In genomic region chr12:104510145-104510872, GRCh38 we compare ENCODE assay signal across 1 cellular context.
TF ChIP-seq lines count a peak whose summit lies in the region.

No MANE protein-coding gene starts in this region.

TF ChIP-seq in K562, 482 proteins besides CTCF, POLR2A, EP300 and RAD21 (continued from another document and continues in another):
- TF ChIP-seq ELK3 (CRISPR knock-in tag; IDR thresholded peaks at IDR 0.05), result no peak
- 0 out of 2 replicates have a peak, but pooled peaks have one; percentile 33 for TF ChIP-seq NFRKB (IDR thresholded peaks at IDR 0.05; ENCODE audit: low read depth)
- TF ChIP-seq CBFA2T3 (IDR thresholded peaks at IDR 0.05), result peak; percentile 78
- no peak for TF ChIP-seq YY1 (IDR thresholded peaks at IDR 0.05; ENCODE audit: borderline replicate concordance in 1 of 3, control insufficient read depth in 1 of 3, extremely low read depth in 1 of 3, insufficient read depth in 3 of 3, insufficient read length in 1 of 3, insufficient replicate concordance in 2 of 3, low read depth in 1 of 3, low read length in 2 of 3)
- 0 out of 4 replicates have a peak, but pooled peaks of 1 of the 2 experiments have one; percentile 8 for TF ChIP-seq TRIM24 (IDR thresholded peaks at IDR 0.05)
- peak; percentile 43; the same call in 1 of the 2 replicates for TF ChIP-seq SMARCA4 (IDR thresholded peaks at IDR 0.05)
- no peak for TF ChIP-seq AFF4 (CRISPR knock-in tag; IDR thresholded peaks at IDR 0.05)
- no peak for TF ChIP-seq RBFOX2 (IDR thresholded peaks at IDR 0.05; ENCODE audit: low read depth, low read length)
- 0 out of 2 replicates have a peak, but pooled peaks have one; percentile 7 for TF ChIP-seq MECOM (CRISPR knock-in tag; IDR thresholded peaks at IDR 0.05)
- no peak for TF ChIP-seq ZNF134 (CRISPR knock-in tag; conservative IDR thresholded peaks at IDR 0.05)
- TF ChIP-seq ELF4 (CRISPR knock-in tag; IDR thresholded peaks at IDR 0.05), result no peak
- no peak for TF ChIP-seq E4F1 (CRISPR knock-in tag; IDR thresholded peaks at IDR 0.05; ENCODE audit: borderline replicate concordance)
- TF ChIP-seq CBX3 (IDR thresholded peaks at IDR 0.05; ENCODE audit: borderline replicate concordance in 1 of 2, low read length in 2 of 2), result 0 out of 3 replicates have a peak, but pooled peaks of 1 of the 2 experiments have one; percentile 27
- TF ChIP-seq ZNF830 (CRISPR knock-in tag; IDR thresholded peaks at IDR 0.05), result no peak
- no peak for TF ChIP-seq ZBTB5 (IDR thresholded peaks at IDR 0.05)
- peak; percentile 48 for TF ChIP-seq EP400 (IDR thresholded peaks at IDR 0.05)
- peak; percentile 20 for TF ChIP-seq HDAC3 (IDR thresholded peaks at IDR 0.05; ENCODE audit: borderline replicate concordance, partially characterized antibody)
- no peak for TF ChIP-seq TAF1 (IDR thresholded peaks at IDR 0.05; ENCODE audit: control insufficient read depth, extremely low read depth, insufficient read depth, low read length, severe bottlenecking)
- TF ChIP-seq RAD51 (IDR thresholded peaks at IDR 0.05; ENCODE audit: borderline replicate concordance, low read depth), result peak; percentile 59; the same call in 1 of the 2 replicates
- peak in 1 of 2 experiments; percentile 73; a peak in 2 of 4 replicates for TF ChIP-seq TBL1XR1 (IDR thresholded peaks at IDR 0.05; ENCODE audit: low read length in 2 of 2)
- TF ChIP-seq NFIC (IDR thresholded peaks at IDR 0.05), result peak; percentile 12; the same call in 1 of the 2 replicates
- TF ChIP-seq MNT (conservative IDR thresholded peaks at IDR 0.05), result peak in 1 of 2 experiments; percentile 58; a peak in 1 of 4 replicates
- TF ChIP-seq ZNF75A (CRISPR knock-in tag; IDR thresholded peaks at IDR 0.05), result no peak
- TF ChIP-seq CREB3L1 (IDR thresholded peaks at IDR 0.05; ENCODE audit: borderline replicate concordance, low read depth), result peak; percentile 40; the same call in 1 of the 2 replicates
- 0 out of 4 replicates have a peak, but pooled peaks of 1 of the 2 experiments have one; percentile 10 for TF ChIP-seq KDM1A (IDR thresholded peaks at IDR 0.05)
- TF ChIP-seq ETV5 (CRISPR knock-in tag; IDR thresholded peaks at IDR 0.05; ENCODE audit: low read depth), result no peak
- TF ChIP-seq STAT5A (IDR thresholded peaks at IDR 0.05; ENCODE audit: borderline replicate concordance, low read length), result peak; percentile 45; the same call in 1 of the 2 replicates
- TF ChIP-seq CEBPZ (IDR thresholded peaks at IDR 0.05; ENCODE audit: borderline replicate concordance, low read depth, low read length), result no peak
- TF ChIP-seq VEZF1 (CRISPR knock-in tag; IDR thresholded peaks at IDR 0.05), result 0 out of 2 replicates have a peak, but pooled peaks have one; percentile 18
- TF ChIP-seq SAP30 (IDR thresholded peaks at IDR 0.05; ENCODE audit: borderline replicate concordance, insufficient read depth, low read depth, low read length, poor library complexity, severe bottlenecking), result no peak
- TF ChIP-seq TAL1 (IDR thresholded peaks at IDR 0.05), result peak; percentile 36; the same call in 1 of the 2 replicates
